Comparison of ENCODE assay signal across 8 cellular contexts in genomic region chr2:64750001-64750816, GRCh38.
DNase-seq lines count a peak whose midpoint lies in the region; ATAC-seq and TF ChIP-seq lines count a peak whose summit lies in the region.

No MANE protein-coding gene starts in this region.

- H3K27me3 ChIP-seq in SJCRH30 (no peaks in the 10 kb centered on the region), osteoblast (ENCODE audit: insufficient read depth, low read length) (no peaks in the 10 kb centered on the region), uterus (no peaks in the 10 kb centered on the region)

- no peaks in the 10 kb centered on the region for H3K9me3 Mint-ChIP-seq in activated naive CD8-positive, alpha-beta T cell treated with anti-CD3 and anti-CD28 coated beads, Interleukin-2, amount 50 U/mL, for 24 hours

- H3K36me3 ChIP-seq in SJCRH30 (no peaks in the 10 kb centered on the region), osteoblast (ENCODE audit: insufficient read depth, low read length) (no peaks in the 10 kb centered on the region), uterus (no peaks in the 10 kb centered on the region)

- peak overlapping the region; percentile 89 for H3K27ac Mint-ChIP-seq in activated naive CD8-positive, alpha-beta T cell treated with anti-CD3 and anti-CD28 coated beads, Interleukin-2, amount 50 U/mL, for 24 hours

- H3K36me3 Mint-ChIP-seq in activated naive CD8-positive, alpha-beta T cell treated with anti-CD3 and anti-CD28 coated beads, Interleukin-2, amount 50 U/mL, for 24 hours (ENCODE audit: low read depth), result peaks cover 3% of the 10 kb centered on the region

- peaks cover 53% of the 10 kb centered on the region for H3K79me2 ChIP-seq in osteoblast (ENCODE audit: insufficient read depth, low read length)

- intact Hi-C loops in Right ventricle myocardium superior (cut with DNase I) (loop anchor here (5.0 kb wide), 2 partner anchors 98 to 107 kb away; partner anchors contain the start of gene SERTAD2), uterus (cut with DNase I; ENCODE audit: low total_unique reads) (no loop called here)

- peak overlapping the region; percentile 82 for H3K27ac ChIP-seq in SJCRH30
- peak overlapping the region; percentile 91 for H3K27ac ChIP-seq in osteoblast (ENCODE audit: low read depth, low read length)
- H3K27ac ChIP-seq in uterus, result peak overlapping the region; percentile 99 to 100

- H3K4me3 ChIP-seq in SJCRH30 (peak overlapping the region; percentile 65), osteoblast (ENCODE audit: insufficient read depth, low read length) (peak overlapping the region; percentile 93), uterus (peak overlapping the region; percentile 85 to 89)

- no peaks in the 10 kb centered on the region for H4K20me1 ChIP-seq in osteoblast (ENCODE audit: insufficient read depth, low read length)

- no peak for TF ChIP-seq POLR2A in uterus (IDR thresholded peaks at IDR 0.05)

- TF ChIP-seq CTCF in osteoblast (IDR thresholded peaks at IDR 0.05; ENCODE audit: extremely low read depth, low read depth, low read length), result no peak
- peak in 1 of 4 experiments; percentile 10 for TF ChIP-seq CTCF in uterus (IDR thresholded peaks at IDR 0.05)

- H3K4me1 Mint-ChIP-seq in activated naive CD8-positive, alpha-beta T cell treated with anti-CD3 and anti-CD28 coated beads, Interleukin-2, amount 50 U/mL, for 24 hours, result peaks cover 39% of the 10 kb centered on the region

- peaks cover 17% of the 10 kb centered on the region for H3K4me1 ChIP-seq in SJCRH30
- peaks cover 48% of the 10 kb centered on the region for H3K4me1 ChIP-seq in osteoblast (ENCODE audit: insufficient read depth, low read length)
- no peaks in the 10 kb centered on the region for H3K4me1 ChIP-seq in uterus

- peak overlapping the region; percentile 96 for H3K4me3 Mint-ChIP-seq in activated naive CD8-positive, alpha-beta T cell treated with anti-CD3 and anti-CD28 coated beads, Interleukin-2, amount 50 U/mL, for 24 hours

- peak overlapping the region; percentile 80 for H2AFZ ChIP-seq in osteoblast (ENCODE audit: low read length)

- DNase-seq in NCI-H2081 (lab: John Stamatoyannopoulos, UW), result peak; percentile 34 to 51
- DNase-seq in NCI-H2081 treated with DMSO at 0.1 percent for 48 hours (lab: John Stamatoyannopoulos, UW), result no peak
- DNase-seq in SJCRH30, result peak; percentile 69 to 72
- DNase-seq in activated naive CD8-positive, alpha-beta T cell treated with anti-CD3 and anti-CD28 coated beads, Interleukin-2, amount 50 U/mL, for 24 hours, result peak; percentile 41
- peak; percentile 59 for DNase-seq in Right ventricle myocardium superior
- DNase-seq in osteoblast (ENCODE audit: insufficient read length, low spot score, missing footprints), result peak; percentile 87
- DNase-seq in uterus, result peak; percentile 55 to 76

- H3K9me3 ChIP-seq in SJCRH30 (replicated peaks) (no peaks in the 10 kb centered on the region), osteoblast (ENCODE audit: low read depth, low read length) (no peaks in the 10 kb centered on the region), uterus (no peaks in the 10 kb centered on the region)

- H3K4me2 ChIP-seq in osteoblast (ENCODE audit: insufficient read depth, low read length), result peak overlapping the region; percentile 99

- no peak for ATAC-seq in activated naive CD8-positive, alpha-beta T cell treated with anti-CD3 and anti-CD28 coated beads, Interleukin-2, amount 50 U/mL, for 24 hours
- ATAC-seq in Right ventricle myocardium superior (ENCODE audit: poor library complexity) (peak; percentile 2), GM21447 (IDR thresholded peaks at IDR 0.05; ENCODE audit: unreplicated experiment) (no peak)

- H3K27me3 Mint-ChIP-seq in activated naive CD8-positive, alpha-beta T cell treated with anti-CD3 and anti-CD28 coated beads, Interleukin-2, amount 50 U/mL, for 24 hours, result no peaks in the 10 kb centered on the region
